ENCODE assay signal across 8 cellular contexts in the genomic region with DNA sequence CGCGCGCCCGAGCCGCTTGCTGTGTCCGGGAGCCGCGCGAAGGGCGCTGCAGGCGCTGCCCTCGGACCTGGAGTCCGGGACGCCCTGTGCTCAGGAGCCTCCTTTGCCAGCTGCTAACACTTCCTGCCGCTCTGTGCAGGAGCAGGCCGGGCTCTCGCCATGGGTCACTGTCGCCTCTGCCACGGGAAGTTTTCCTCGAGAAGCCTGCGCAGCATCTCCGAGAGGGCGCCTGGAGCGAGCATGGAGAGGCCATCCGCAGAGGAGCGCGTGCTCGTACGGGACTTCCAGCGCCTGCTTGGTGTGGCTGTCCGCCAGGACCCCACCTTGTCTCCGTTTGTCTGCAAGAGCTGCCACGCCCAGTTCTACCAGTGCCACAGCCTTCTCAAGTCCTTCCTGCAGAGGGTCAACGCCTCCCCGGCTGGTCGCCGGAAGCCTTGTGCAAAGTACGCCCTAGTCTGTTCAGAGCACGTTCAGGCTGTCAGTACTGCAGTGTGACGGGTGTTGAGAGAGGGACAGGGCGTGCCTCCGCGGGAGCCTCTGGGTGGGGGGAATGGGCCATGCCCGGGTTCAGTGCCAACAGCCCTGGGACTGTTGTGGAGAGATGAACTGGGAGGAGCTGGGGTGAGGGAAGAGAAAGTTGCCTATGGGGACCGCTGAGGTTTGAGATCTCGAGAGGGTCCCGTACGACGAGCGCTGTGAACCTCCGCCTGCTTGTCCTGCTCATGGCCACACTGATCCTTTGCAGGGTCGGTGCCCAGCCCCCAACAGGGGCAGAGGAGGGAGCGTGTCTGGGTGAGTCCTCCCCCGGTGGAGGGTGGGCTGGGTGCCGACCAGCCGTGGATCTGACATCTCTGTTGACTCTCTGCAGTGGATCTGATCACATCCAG. TPM values are rescaled to one million over a fixed set of nuclear protein-coding genes. Genes with fewer than 3 reads are reported as not detected.
DNase-seq lines count a peak whose midpoint lies in the region; ATAC-seq and TF ChIP-seq lines count a peak whose summit lies in the region.

No MANE protein-coding gene starts in this region.

- peak overlapping the region; percentile 72 for H3K4me3 ChIP-seq in PC-3 (ENCODE audit: low read length)

- no peak for TF ChIP-seq CTCF in PC-3 (conservative IDR thresholded peaks at IDR 0.05; ENCODE audit: low read depth, low read length)
- no peak for TF ChIP-seq CTCF in foreskin keratinocyte (conservative IDR thresholded peaks at IDR 0.05)
- no peak for TF ChIP-seq CTCF in osteocyte (IDR thresholded peaks at IDR 0.05)

- H3K4me1 ChIP-seq in PC-3 (ENCODE audit: insufficient read depth, low read length) (peaks cover 26% of the 10 kb centered on the region), foreskin keratinocyte (peaks cover 5% of the 10 kb centered on the region)

- peak overlapping the region; percentile 87 for H3K4me3 Mint-ChIP-seq in activated T-helper 2 cell treated with anti-CD3 and anti-CD28 coated beads, Interferon-gamma antibody, Interleukin-2, Interleukin-4, amounts not matched to agents 10 μg/mL and 5 μg/mL and 100 μg/mL, durations not matched to agents 14 hours and 24 hours and 36 hours (ENCODE audit: low read depth)
- peak overlapping the region; percentile 74 for H3K4me3 Mint-ChIP-seq in osteocyte (ENCODE audit: unreplicated experiment)

- CTCF ChIA-PET in PC-3 (lab: Charles Lee): interaction anchor here (0.5 kb wide), 1 partner anchor 114 kb away, joined by 3 read pairs; no protein-coding TSS in a partner anchor

- DNase-seq in AG20443 (ENCODE audit: low spot score): peak; percentile 20
- DNase-seq in PC-3: peak; percentile 82
- DNase-seq in activated T-helper 2 cell treated with anti-CD3 and anti-CD28 coated beads, Interferon-gamma antibody, Interleukin-2, Interleukin-4, amounts not matched to agents 10 μg/mL and 5 μg/mL and 100 μg/mL, durations not matched to agents 14 hours and 24 hours and 36 hours (ENCODE audit: low spot score): peak; percentile 82
- peak in 1 of 2 donors; percentile 66 for DNase-seq in foreskin keratinocyte
- DNase-seq in osteocyte (ENCODE audit: extremely low spot score, unreplicated experiment): no peak
- no peak for DNase-seq in HK-2 (ENCODE audit: unreplicated experiment)

- no peaks in the 10 kb centered on the region for H3K27me3 Mint-ChIP-seq in activated T-helper 2 cell treated with anti-CD3 and anti-CD28 coated beads, Interferon-gamma antibody, Interleukin-2, Interleukin-4, amounts not matched to agents 10 μg/mL and 5 μg/mL and 100 μg/mL, durations not matched to agents 14 hours and 24 hours and 36 hours (ENCODE audit: low read depth)
- no peaks in the 10 kb centered on the region for H3K27me3 Mint-ChIP-seq in osteocyte (ENCODE audit: unreplicated experiment)

- peak overlapping the region; percentile 89 for H3K4me2 ChIP-seq in PC-3 (ENCODE audit: low read length)

- H3K9me2 ChIP-seq in PC-3 (replicated peaks; ENCODE audit: low read length): no peaks in the 10 kb centered on the region

- POLR2A ChIA-PET in PC-3 (lab: Charles Lee; ENCODE audit: unreplicated experiment): no interaction called here

- peak overlapping the region; percentile 12; the same call in 1 of the 2 replicates for H2AFZ ChIP-seq in PC-3 (ENCODE audit: low read length)

- TSS peak; percentile 32 for BruUV-seq in PC-3 (replicated peaks; lab: Mats Ljungman, UMichigan)

- intact Hi-C loops in PC-3 (cut with micrococcal nuclease): no loop called here
- intact Hi-C loops in activated T-helper 2 cell treated with anti-CD3 and anti-CD28 coated beads, Interferon-gamma antibody, Interleukin-2, Interleukin-4, amounts not matched to agents 10 μg/mL and 5 μg/mL and 100 μg/mL, durations not matched to agents 14 hours and 24 hours and 36 hours (cut with micrococcal nuclease): loop anchor here (1.0 to 5.0 kb wide), 4 partner anchors 10 to 360 kb away; no protein-coding TSS in a partner anchor

- peak overlapping the region; percentile 64 for H3K27ac ChIP-seq in PC-3 (ENCODE audit: low read length)
- no peak overlapping the region for H3K27ac ChIP-seq in foreskin keratinocyte

- ATAC-seq in GM21723 (IDR thresholded peaks at IDR 0.05; ENCODE audit: unreplicated experiment) (peak; percentile 12), PC-3 (peak; percentile 38), foreskin keratinocyte (peak; percentile 12), HG02884 (IDR thresholded peaks at IDR 0.05; ENCODE audit: unreplicated experiment) (no peak)

- peaks cover 15% of the 10 kb centered on the region for H4K20me1 ChIP-seq in PC-3 (ENCODE audit: low read length)

- H3K27ac Mint-ChIP-seq in activated T-helper 2 cell treated with anti-CD3 and anti-CD28 coated beads, Interferon-gamma antibody, Interleukin-2, Interleukin-4, amounts not matched to agents 10 μg/mL and 5 μg/mL and 100 μg/mL, durations not matched to agents 14 hours and 24 hours and 36 hours: peak overlapping the region; percentile 79
- H3K27ac Mint-ChIP-seq in osteocyte (ENCODE audit: unreplicated experiment): peak overlapping the region; percentile 67

- peaks cover 37% of the 10 kb centered on the region for H3K4me1 Mint-ChIP-seq in activated T-helper 2 cell treated with anti-CD3 and anti-CD28 coated beads, Interferon-gamma antibody, Interleukin-2, Interleukin-4, amounts not matched to agents 10 μg/mL and 5 μg/mL and 100 μg/mL, durations not matched to agents 14 hours and 24 hours and 36 hours (ENCODE audit: low read depth)
- H3K4me1 Mint-ChIP-seq in osteocyte (ENCODE audit: unreplicated experiment): peaks cover 21% of the 10 kb centered on the region

- no peaks in the 10 kb centered on the region for H3K27me3 ChIP-seq in PC-3 (ENCODE audit: low read length)
- H3K27me3 ChIP-seq in foreskin keratinocyte: no peaks in the 10 kb centered on the region

- no peaks in the 10 kb centered on the region for H3K9me3 ChIP-seq in PC-3 (ENCODE audit: low read length)

- H3K9me3 Mint-ChIP-seq in activated T-helper 2 cell treated with anti-CD3 and anti-CD28 coated beads, Interferon-gamma antibody, Interleukin-2, Interleukin-4, amounts not matched to agents 10 μg/mL and 5 μg/mL and 100 μg/mL, durations not matched to agents 14 hours and 24 hours and 36 hours: no peaks in the 10 kb centered on the region
- H3K9me3 Mint-ChIP-seq in osteocyte (ENCODE audit: unreplicated experiment): no peaks in the 10 kb centered on the region

- no peaks in the 10 kb centered on the region for H3K36me3 ChIP-seq in PC-3 (ENCODE audit: low read depth, low read length)

- no peaks in the 10 kb centered on the region for H3F3A ChIP-seq in PC-3 (ENCODE audit: low read length, unreplicated experiment)

- peaks cover 26% of the 10 kb centered on the region for H3K79me2 ChIP-seq in PC-3 (ENCODE audit: low read length)

- H3K36me3 Mint-ChIP-seq in activated T-helper 2 cell treated with anti-CD3 and anti-CD28 coated beads, Interferon-gamma antibody, Interleukin-2, Interleukin-4, amounts not matched to agents 10 μg/mL and 5 μg/mL and 100 μg/mL, durations not matched to agents 14 hours and 24 hours and 36 hours (ENCODE audit: low read depth): peaks cover 37% of the 10 kb centered on the region
- peaks cover 10% of the 10 kb centered on the region for H3K36me3 Mint-ChIP-seq in osteocyte (ENCODE audit: unreplicated experiment)

- peak overlapping the region; percentile 80 for H3K9ac ChIP-seq in PC-3 (ENCODE audit: low read length)

RNA-seq across cellular contexts. Expression of a gene that starts 1.3 kb away (rescaled TPM):
- total RNA-seq in PC-3 (2014; rRNA removed) (30.1 and 32.7 TPM in 2 replicates), foreskin keratinocyte (11.1 and 11.6 TPM in 2 replicates), osteocyte (21.3 and 23.0 TPM in 2 replicates)
- total RNA-seq in activated T-helper 2 cell treated with anti-CD3 and anti-CD28 coated beads, Interferon-gamma antibody, Interleukin-2, Interleukin-4, amounts not matched to agents 10 μg/mL and 5 μg/mL and 100 μg/mL, durations not matched to agents 14 hours and 24 hours and 36 hours: 34.4 and 35.5 TPM in 2 replicates
- 8.0 and 8.1 TPM in 2 replicates for polyA plus RNA-seq in foreskin keratinocyte

RNA-seq across cellular contexts. Expression of a gene that starts 1.9 kb away (rescaled TPM):
- total RNA-seq in PC-3 (2014; rRNA removed) (4.4 and 6.7 TPM in 2 replicates), foreskin keratinocyte (3.9 and 5.0 TPM in 2 replicates), osteocyte (22.0 TPM in 2 replicates)
- total RNA-seq in activated T-helper 2 cell treated with anti-CD3 and anti-CD28 coated beads, Interferon-gamma antibody, Interleukin-2, Interleukin-4, amounts not matched to agents 10 μg/mL and 5 μg/mL and 100 μg/mL, durations not matched to agents 14 hours and 24 hours and 36 hours: 4.6 and 4.8 TPM in 2 replicates
- polyA plus RNA-seq in foreskin keratinocyte: 4.5 and 4.9 TPM in 2 replicates

RNA-seq across cellular contexts. Expression of a gene that starts 21.1 kb away (rescaled TPM):
- total RNA-seq in PC-3 (2014; rRNA removed) (12.2 and 21.5 TPM in 2 replicates), foreskin keratinocyte (5.4 and 5.6 TPM in 2 replicates), osteocyte (9.5 and 12.3 TPM in 2 replicates)
- 10.9 and 12.9 TPM in 2 replicates for total RNA-seq in activated T-helper 2 cell treated with anti-CD3 and anti-CD28 coated beads, Interferon-gamma antibody, Interleukin-2, Interleukin-4, amounts not matched to agents 10 μg/mL and 5 μg/mL and 100 μg/mL, durations not matched to agents 14 hours and 24 hours and 36 hours
- 5.7 and 6.1 TPM in 2 replicates for polyA plus RNA-seq in foreskin keratinocyte

RNA-seq across cellular contexts. Expression of a gene that starts 36.1 kb away (rescaled TPM):
- 50.0 and 51.1 TPM in 2 replicates for total RNA-seq in PC-3 (2014; rRNA removed)
- total RNA-seq in activated T-helper 2 cell treated with anti-CD3 and anti-CD28 coated beads, Interferon-gamma antibody, Interleukin-2, Interleukin-4, amounts not matched to agents 10 μg/mL and 5 μg/mL and 100 μg/mL, durations not matched to agents 14 hours and 24 hours and 36 hours: 95.5 and 103 TPM in 2 replicates
- 46.7 and 55.5 TPM in 2 replicates for total RNA-seq in foreskin keratinocyte
- polyA plus RNA-seq in foreskin keratinocyte: 55.7 and 73.2 TPM in 2 replicates
- total RNA-seq in osteocyte: 67.2 and 91.5 TPM in 2 replicates

Comparison
In these comparisons a context has a peak if more than half of its experiments do, and no peak if none do; other contexts are left out.
1. DNase-seq: peak in AG20443 (single experiment), PC-3 (single experiment) and activated T-helper 2 cell treated with anti-CD3 and anti-CD28 coated beads, Interferon-gamma antibody, Interleukin-2, Interleukin-4, amounts not matched to agents 10 μg/mL and 5 μg/mL and 100 μg/mL, durations not matched to agents 14 hours and 24 hours and 36 hours (single experiment); none in osteocyte (single experiment) and HK-2 (single experiment).